ENCODE assay signal across 8 cellular contexts in the genomic region with DNA sequence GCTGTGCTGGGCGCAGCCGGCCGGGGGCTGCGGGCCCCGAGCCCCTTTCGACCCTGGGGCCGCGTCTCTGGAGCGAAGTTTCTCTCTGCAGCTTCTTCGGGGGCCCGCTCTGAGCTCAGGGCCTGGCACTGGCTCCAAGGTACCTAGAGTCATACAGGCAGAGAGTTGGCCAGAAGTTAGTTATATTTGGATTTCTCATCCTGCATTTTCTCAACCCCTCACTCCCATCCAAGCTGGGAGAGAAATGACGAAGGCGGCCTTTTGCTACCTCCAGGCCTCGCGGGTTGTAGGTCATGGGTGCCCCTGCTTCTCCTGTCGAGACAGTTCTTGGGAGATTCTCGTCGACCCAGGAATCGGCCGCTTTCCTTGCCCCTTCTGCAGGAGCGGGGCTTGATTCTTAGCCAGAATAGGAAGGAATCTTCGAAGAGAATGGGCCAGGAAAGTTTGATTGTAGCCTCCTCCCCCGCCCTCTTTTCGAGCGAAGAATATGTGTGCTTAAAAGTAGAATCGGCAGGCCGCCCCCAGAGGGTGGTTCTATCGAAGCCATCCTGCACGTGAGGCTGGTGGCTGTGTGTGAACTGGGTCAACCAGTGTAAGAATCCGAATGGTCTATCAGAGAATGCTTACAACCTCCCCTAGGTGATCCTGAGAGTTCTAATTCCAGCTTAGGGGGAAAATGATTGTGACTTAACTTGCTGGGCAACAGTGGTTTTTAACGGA. TPM values are rescaled to one million over a fixed set of nuclear protein-coding genes. Genes with fewer than 3 reads are reported as not detected.
DNase-seq lines count a peak whose midpoint lies in the region; ATAC-seq, FAIRE-seq and TF ChIP-seq lines count a peak whose summit lies in the region.

No MANE protein-coding gene starts in this region.

- peaks cover 29% of the 10 kb centered on the region for H3K4me1 ChIP-seq in CD8-positive, alpha-beta T cell (ENCODE audit: insufficient read depth, low read length)
- H3K4me1 ChIP-seq in iPS-20b (ENCODE audit: insufficient read depth, low read length), result peaks cover 39% of the 10 kb centered on the region

- H3K4me3 Mint-ChIP-seq in CD8-positive, alpha-beta T cell, result peak overlapping the region; percentile 84
- peak overlapping the region; percentile 91 for H3K4me3 Mint-ChIP-seq in activated naive CD8-positive, alpha-beta T cell treated with anti-CD3 and anti-CD28 coated beads for 36 hours

- POLR2A ChIA-PET in CD8-positive, alpha-beta T cell (lab: Charles Lee), result interaction anchor here (1.1 to 2.2 kb wide), 3 partner anchors 10 to 37 kb away, joined by 3 to 9 read pairs (median 7); a partner anchor contains a TSS

- H3K4me3 ChIP-seq in CD8-positive, alpha-beta T cell (ENCODE audit: low read depth, low read length), result peak overlapping the region; percentile 88
- peak overlapping the region; percentile 88 for H3K4me3 ChIP-seq in iPS-20b (ENCODE audit: low read length)

- TF ChIP-seq CTCF in CD8-positive, alpha-beta T cell (IDR thresholded peaks at IDR 0.05), result no peak

- TF ChIP-seq POLR2A in H54 (IDR thresholded peaks at IDR 0.05; ENCODE audit: low read depth, low read length), result no peak

- DNase-seq in CD8-positive, alpha-beta T cell, result peak in 5 of 7 experiments; percentile 17 to 50 (median 39)
- DNase-seq in MV-4-11 (lab: John Stamatoyannopoulos, UW) (peak; percentile 23), H54 (ENCODE audit: insufficient read length, low spot score) (no peak), NCI-H1694 treated with DMSO at 0.1 percent for 48 hours (lab: John Stamatoyannopoulos, UW) (no peak)
- peak; percentile 43 for DNase-seq in activated naive CD8-positive, alpha-beta T cell treated with anti-CD3 and anti-CD28 coated beads for 36 hours
- DNase-seq in stimulated activated CD4-positive, alpha-beta T cell treated with anti-CD3 and anti-CD28 coated beads, Interleukin-4, amount 100 ng/mL, for 24 hours, result peak; percentile 48

- peak overlapping the region; percentile 91; the same call in 1 of the 2 replicates for H3K9ac ChIP-seq in iPS-20b (ENCODE audit: low read depth, low read length)

- peaks cover 7% of the 10 kb centered on the region for H3K36me3 Mint-ChIP-seq in CD8-positive, alpha-beta T cell
- H3K36me3 Mint-ChIP-seq in activated naive CD8-positive, alpha-beta T cell treated with anti-CD3 and anti-CD28 coated beads for 36 hours, result peaks cover 4% of the 10 kb centered on the region

- intact Hi-C loops in CD8-positive, alpha-beta T cell (cut with DNase I, micrococcal nuclease), result loop anchor here (1.0 to 5.0 kb wide), 15 partner anchors 23 to 1839 kb away; a partner anchor contains a TSS

- no peaks in the 10 kb centered on the region for H3K27me3 Mint-ChIP-seq in CD8-positive, alpha-beta T cell (ENCODE audit: low read depth)
- H3K27me3 Mint-ChIP-seq in activated naive CD8-positive, alpha-beta T cell treated with anti-CD3 and anti-CD28 coated beads for 36 hours, result no peaks in the 10 kb centered on the region

- H3K27ac ChIP-seq in CD8-positive, alpha-beta T cell (ENCODE audit: low read depth, low read length), result peak overlapping the region; percentile 80
- H3K27ac ChIP-seq in iPS-20b (ENCODE audit: low read length), result no peak overlapping the region

- peak overlapping the region; percentile 66 for H3K27ac Mint-ChIP-seq in CD8-positive, alpha-beta T cell
- peak overlapping the region; percentile 62 for H3K27ac Mint-ChIP-seq in activated naive CD8-positive, alpha-beta T cell treated with anti-CD3 and anti-CD28 coated beads for 36 hours

- no peak for FAIRE-seq in H54 (lab: Jason Lieb, UNC)

- no peaks in the 10 kb centered on the region for H3K27me3 ChIP-seq in CD8-positive, alpha-beta T cell (ENCODE audit: insufficient read depth, low read length)
- no peaks in the 10 kb centered on the region for H3K27me3 ChIP-seq in iPS-20b (ENCODE audit: insufficient read depth, low read length)

- H3K9me3 ChIP-seq in CD8-positive, alpha-beta T cell (ENCODE audit: low read length), result no peaks in the 10 kb centered on the region
- no peaks in the 10 kb centered on the region for H3K9me3 ChIP-seq in iPS-20b (ENCODE audit: insufficient read depth, low read depth, low read length)

- H3K36me3 ChIP-seq in CD8-positive, alpha-beta T cell (ENCODE audit: insufficient read depth, low read length), result no peaks in the 10 kb centered on the region
- H3K36me3 ChIP-seq in iPS-20b (ENCODE audit: insufficient read depth, low read depth, low read length), result 0 out of 2 replicates have a peak, but pooled peaks cover 3% of the 10 kb centered on the region

- no peak for ATAC-seq in CD8-positive, alpha-beta T cell
- no peak for ATAC-seq in GM21619 (IDR thresholded peaks at IDR 0.05; ENCODE audit: unreplicated experiment)

- no peaks in the 10 kb centered on the region for H3K9me3 Mint-ChIP-seq in CD8-positive, alpha-beta T cell
- H3K9me3 Mint-ChIP-seq in activated naive CD8-positive, alpha-beta T cell treated with anti-CD3 and anti-CD28 coated beads for 36 hours, result no peaks in the 10 kb centered on the region

- CTCF ChIA-PET in CD8-positive, alpha-beta T cell (lab: Charles Lee), result interaction anchor here (1.0 to 3.4 kb wide), 4 partner anchors 10 to 40 kb away, joined by 3 to 19 read pairs (median 4); no protein-coding TSS in a partner anchor

- peaks cover 47% of the 10 kb centered on the region for H3K4me1 Mint-ChIP-seq in CD8-positive, alpha-beta T cell (ENCODE audit: low read depth)
- peaks cover 45% of the 10 kb centered on the region for H3K4me1 Mint-ChIP-seq in activated naive CD8-positive, alpha-beta T cell treated with anti-CD3 and anti-CD28 coated beads for 36 hours

RNA-seq across cellular contexts. Expression of a gene that starts 0.8 kb away (rescaled TPM):
- 10 to 100 TPM; 20.3 to 22.5 TPM for total RNA-seq in CD8-positive, alpha-beta T cell
- total RNA-seq in activated naive CD8-positive, alpha-beta T cell treated with anti-CD3 and anti-CD28 coated beads for 36 hours, result 10 to 100 TPM; 93.1 to 99.5 TPM

RNA-seq across cellular contexts. Expression of a gene that starts 22.5 kb away (rescaled TPM):
- total RNA-seq in CD8-positive, alpha-beta T cell, result 1 to 10 TPM; 8.1 to 8.4 TPM
- total RNA-seq in activated naive CD8-positive, alpha-beta T cell treated with anti-CD3 and anti-CD28 coated beads for 36 hours, result 10 to 100 TPM; 24.1 to 25.5 TPM

RNA-seq across cellular contexts. Expression of a gene that starts 37.9 kb away (rescaled TPM):
- total RNA-seq in CD8-positive, alpha-beta T cell, result 1 to 10 TPM; 7.3 to 9.1 TPM
- total RNA-seq in activated naive CD8-positive, alpha-beta T cell treated with anti-CD3 and anti-CD28 coated beads for 36 hours, result 10 to 100 TPM; 11.4 to 13.4 TPM

RNA-seq across cellular contexts. Expression of a gene that starts 47.3 kb away (rescaled TPM):
- total RNA-seq in CD8-positive, alpha-beta T cell, result not detected
- 1 to 10 TPM in 1 of 2 experiments, under 1 TPM in 1; 0.94 to 2.0 TPM for total RNA-seq in activated naive CD8-positive, alpha-beta T cell treated with anti-CD3 and anti-CD28 coated beads for 36 hours

Comparison
In these comparisons a context has a peak if more than half of its experiments do, and no peak if none do; other contexts are left out.
1. DNase-seq: peak in CD8-positive, alpha-beta T cell (5 of 7), MV-4-11 (single experiment), activated naive CD8-positive, alpha-beta T cell treated with anti-CD3 and anti-CD28 coated beads for 36 hours (single experiment) and stimulated activated CD4-positive, alpha-beta T cell treated with anti-CD3 and anti-CD28 coated beads, Interleukin-4, amount 100 ng/mL, for 24 hours (single experiment); none in H54 (single experiment) and NCI-H1694 treated with DMSO at 0.1 percent for 48 hours (single experiment).
2. RNA of a gene that starts 0.8 kb away (total RNA-seq): 93.1 to 99.5 TPM in activated naive CD8-positive, alpha-beta T cell treated with anti-CD3 and anti-CD28 coated beads for 36 hours; 20.3 to 22.5 TPM in CD8-positive, alpha-beta T cell; every median in the first group is over 4 times any median in the second.